In the genomic region with DNA sequence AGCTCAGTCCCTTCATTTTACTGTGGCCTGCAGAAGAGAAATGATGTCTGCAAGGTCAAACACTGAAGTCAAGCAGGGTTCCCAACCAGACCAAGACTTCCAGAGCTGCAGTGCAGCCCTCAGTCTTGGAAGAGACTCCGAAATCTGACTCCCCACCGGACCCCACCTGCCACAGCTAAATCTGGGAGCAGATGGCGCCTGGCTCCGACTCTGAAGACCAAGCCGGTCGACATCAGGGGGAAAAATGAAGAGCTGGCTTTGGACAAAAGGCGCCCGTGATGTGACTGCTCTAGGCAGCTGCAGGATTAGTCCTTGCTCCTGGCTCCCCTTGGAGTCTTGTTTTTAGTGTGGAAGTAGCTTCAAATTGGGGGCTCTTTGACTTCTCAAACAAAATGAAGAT, we compare ENCODE assay signal across 26 cellular contexts.
DNase-seq lines count a peak whose midpoint lies in the region; ATAC-seq and TF ChIP-seq lines count a peak whose summit lies in the region.
"Had no signal": no experiment of that assay in that cellular context is flagged by ENCODE, and none has a peak within 500 bp of the region (broad histone marks: within the 10 kb centered on the region; RNA-seq: fewer than 3 reads in every experiment).

No MANE protein-coding gene starts in this region.

- peaks cover 8% of the 10 kb centered on the region for H3K27me3 Mint-ChIP-seq in glutamatergic neuron (ENCODE audit: unreplicated experiment)
- H3K27me3 Mint-ChIP-seq in T-helper 2 cell treated with Interferon-gamma antibody and Interleukin-4, amounts not matched to agents 5 μg/mL and 100 μg/mL, for 36 hours (ENCODE audit: low read depth): no peaks in the 10 kb centered on the region
- H3K27me3 Mint-ChIP-seq in activated CD8-positive, alpha-beta memory T cell treated with anti-CD3 and anti-CD28 coated beads, Interleukin-2, amount 10 ng/mL, durations not matched to agents 7 days and 5 days: no peaks in the 10 kb centered on the region
- H3K27me3 Mint-ChIP-seq: activated T-cell treated with anti-CD3 and anti-CD28 coated beads, Interleukin-2, amount 50 U/mL, for 24 hours; dendritic cell treated with granulocyte-macrophage colony-stimulating factor and Interleukin-4, amounts not matched to agents 40 ng/mL and 50 ng/mL, for 4 days had no signal

- H3K27ac ChIP-seq in right atrium auricular region: peak overlapping the region; percentile 89 to 91
- peak overlapping the region; percentile 10 for H3K27ac ChIP-seq in temporal lobe (ENCODE audit: low read depth, low read length)
- H3K27ac ChIP-seq: KMS-11 had no signal

- no peak for ATAC-seq in left ventricle myocardium superior
- no peak for ATAC-seq in activated CD8-positive, alpha-beta memory T cell treated with anti-CD3 and anti-CD28 coated beads, Interleukin-2, amount 10 ng/mL, durations not matched to agents 7 days and 5 days
- ATAC-seq: stimulated activated memory B cell treated with anti-CD40 and anti-IgM and Interleukin-4, amounts not matched to agents 10 μg/mL and 1 μg/mL and 100 μg/mL, for 72 hours had no signal

- DNase-seq in right atrium auricular region (ENCODE audit: low spot score) (no peak), left ventricle myocardium superior (no peak), NCI-H82 treated with DMSO at 0.1 percent for 48 hours (lab: John Stamatoyannopoulos, UW; ENCODE audit: unreplicated experiment) (peak; percentile 23), glutamatergic neuron (peak; percentile 66), SW 1271 (lab: John Stamatoyannopoulos, UW) (no peak)
- DNase-seq in T-helper 2 cell treated with Interferon-gamma antibody and Interleukin-4, amounts not matched to agents 5 μg/mL and 100 μg/mL, for 36 hours (ENCODE audit: low spot score): no peak
- no peak for DNase-seq in activated CD8-positive, alpha-beta memory T cell treated with anti-CD3 and anti-CD28 coated beads, Interleukin-2, amount 10 ng/mL, durations not matched to agents 7 days and 5 days
- DNase-seq: activated CD8-positive, alpha-beta memory T cell treated with anti-CD3 and anti-CD28 coated beads for 24 hours; activated gamma-delta T cell treated with Interleukin-2 at 50 U/mL for 16 hours; activated T-cell treated with anti-CD3 and anti-CD28 coated beads, Interleukin-2, amount 50 U/mL, for 24 hours; BE2C; DMS79 treated with DMSO at 0.1 percent for 48 hours; H9; kidney glomerular epithelial cell; NCI-H1436 treated with DMSO at 0.1 percent for 48 hours; NCI-H226; occipital lobe; SIG-M5; stimulated activated CD4-positive, alpha-beta T cell treated with anti-CD3 and anti-CD28 coated beads, Interleukin-4, amount 100 ng/mL, for 1 hour; T-helper 1 cell; testis; uterus had no signal

- no peaks in the 10 kb centered on the region for H3K36me3 ChIP-seq in right atrium auricular region
- H3K36me3 ChIP-seq: BE2C, uterus had no signal

- intact Hi-C loops in left ventricle myocardium superior (cut with micrococcal nuclease): no loop called here

- peaks cover 11% of the 10 kb centered on the region for H3K4me1 Mint-ChIP-seq in glutamatergic neuron (ENCODE audit: low read depth, unreplicated experiment)
- H3K4me1 Mint-ChIP-seq in T-helper 2 cell treated with Interferon-gamma antibody and Interleukin-4, amounts not matched to agents 5 μg/mL and 100 μg/mL, for 36 hours (ENCODE audit: low read depth): peaks cover 18% of the 10 kb centered on the region
- H3K4me1 Mint-ChIP-seq in activated CD8-positive, alpha-beta memory T cell treated with anti-CD3 and anti-CD28 coated beads, Interleukin-2, amount 10 ng/mL, durations not matched to agents 7 days and 5 days: peaks cover 9% of the 10 kb centered on the region
- H3K4me1 Mint-ChIP-seq: stimulated activated memory B cell treated with anti-CD40 and anti-IgM and Interleukin-4, amounts not matched to agents 10 μg/mL and 1 μg/mL and 100 μg/mL, for 72 hours had no signal

- H3K4me3 Mint-ChIP-seq in glutamatergic neuron (ENCODE audit: unreplicated experiment): peak overlapping the region; percentile 45
- no peak overlapping the region for H3K4me3 Mint-ChIP-seq in T-helper 2 cell treated with Interferon-gamma antibody and Interleukin-4, amounts not matched to agents 5 μg/mL and 100 μg/mL, for 36 hours
- no peak overlapping the region for H3K4me3 Mint-ChIP-seq in activated CD8-positive, alpha-beta memory T cell treated with anti-CD3 and anti-CD28 coated beads, Interleukin-2, amount 10 ng/mL, durations not matched to agents 7 days and 5 days
- H3K4me3 Mint-ChIP-seq: activated T-cell treated with anti-CD3 and anti-CD28 coated beads, Interleukin-2, amount 50 U/mL, for 24 hours; dendritic cell treated with granulocyte-macrophage colony-stimulating factor and Interleukin-4, amounts not matched to agents 40 ng/mL and 50 ng/mL, for 4 days; H9; stimulated activated memory B cell treated with anti-CD40 and anti-IgM and Interleukin-4, amounts not matched to agents 10 μg/mL and 1 μg/mL and 100 μg/mL, for 72 hours had no signal

- no peaks in the 10 kb centered on the region for H3K36me3 Mint-ChIP-seq in glutamatergic neuron (ENCODE audit: unreplicated experiment)
- H3K36me3 Mint-ChIP-seq in T-helper 2 cell treated with Interferon-gamma antibody and Interleukin-4, amounts not matched to agents 5 μg/mL and 100 μg/mL, for 36 hours (ENCODE audit: low read depth): peaks cover 4% of the 10 kb centered on the region
- peaks cover 2% of the 10 kb centered on the region for H3K36me3 Mint-ChIP-seq in activated CD8-positive, alpha-beta memory T cell treated with anti-CD3 and anti-CD28 coated beads, Interleukin-2, amount 10 ng/mL, durations not matched to agents 7 days and 5 days

- no peak for TF ChIP-seq CTCF in right atrium auricular region (IDR thresholded peaks at IDR 0.05)
- no peak for TF ChIP-seq CTCF in glutamatergic neuron (IDR thresholded peaks at IDR 0.05; ENCODE audit: partially characterized antibody, unreplicated experiment)

- CTCF ChIA-PET in activated CD8-positive, alpha-beta memory T cell treated with anti-CD3 and anti-CD28 coated beads, Interleukin-2, amount 10 ng/mL, durations not matched to agents 7 days and 5 days (lab: Charles Lee): interaction anchor here (1.5 kb wide), 1 partner anchor 11 kb away, joined by 3 read pairs; no protein-coding TSS in a partner anchor

- peak overlapping the region; percentile 81 for H3K27ac Mint-ChIP-seq in glutamatergic neuron (ENCODE audit: unreplicated experiment)
- no peak overlapping the region for H3K27ac Mint-ChIP-seq in T-helper 2 cell treated with Interferon-gamma antibody and Interleukin-4, amounts not matched to agents 5 μg/mL and 100 μg/mL, for 36 hours
- H3K27ac Mint-ChIP-seq in activated CD8-positive, alpha-beta memory T cell treated with anti-CD3 and anti-CD28 coated beads, Interleukin-2, amount 10 ng/mL, durations not matched to agents 7 days and 5 days: no peak overlapping the region
- H3K27ac Mint-ChIP-seq: dendritic cell treated with granulocyte-macrophage colony-stimulating factor and Interleukin-4, amounts not matched to agents 40 ng/mL and 50 ng/mL, for 4 days; H9; stimulated activated memory B cell treated with anti-CD40 and anti-IgM and Interleukin-4, amounts not matched to agents 10 μg/mL and 1 μg/mL and 100 μg/mL, for 72 hours had no signal

- H3K9me3 ChIP-seq in right atrium auricular region: no peaks in the 10 kb centered on the region
- H3K9me3 ChIP-seq: BE2C, testis, uterus had no signal

- H3K27me3 ChIP-seq in right atrium auricular region: no peaks in the 10 kb centered on the region
- H3K27me3 ChIP-seq: BE2C, testis, uterus had no signal

- H3K9me3 Mint-ChIP-seq in glutamatergic neuron (ENCODE audit: unreplicated experiment): peaks cover 10% of the 10 kb centered on the region
- H3K9me3 Mint-ChIP-seq in T-helper 2 cell treated with Interferon-gamma antibody and Interleukin-4, amounts not matched to agents 5 μg/mL and 100 μg/mL, for 36 hours: no peaks in the 10 kb centered on the region
- H3K9me3 Mint-ChIP-seq in activated CD8-positive, alpha-beta memory T cell treated with anti-CD3 and anti-CD28 coated beads, Interleukin-2, amount 10 ng/mL, durations not matched to agents 7 days and 5 days (ENCODE audit: low read depth): no peaks in the 10 kb centered on the region
- H3K9me3 Mint-ChIP-seq: activated T-cell treated with anti-CD3 and anti-CD28 coated beads, Interleukin-2, amount 50 U/mL, for 24 hours; H9 had no signal

- no peak overlapping the region for H3K4me3 ChIP-seq in right atrium auricular region
- H3K4me3 ChIP-seq: testis, uterus had no signal

- peaks cover 0 to 73% of the 10 kb centered on the region in 2 donors for H3K4me1 ChIP-seq in right atrium auricular region
- H3K4me1 ChIP-seq: BE2C, testis, uterus had no signal

Comparison
In these comparisons a context has a peak if more than half of its experiments do, and no peak if none do; other contexts are left out.
1. DNase-seq: peak in NCI-H82 treated with DMSO at 0.1 percent for 48 hours (single experiment) and glutamatergic neuron (single experiment); none in right atrium auricular region (single experiment), left ventricle myocardium superior (single experiment), T-helper 2 cell treated with Interferon-gamma antibody and Interleukin-4, amounts not matched to agents 5 μg/mL and 100 μg/mL, for 36 hours (single experiment), SW 1271 (0 of 2) and activated CD8-positive, alpha-beta memory T cell treated with anti-CD3 and anti-CD28 coated beads, Interleukin-2, amount 10 ng/mL, durations not matched to agents 7 days and 5 days (single experiment).